Comparison of ENCODE assay signal across 1 cellular context in genomic region chr19:35727053-35727955, GRCh38.
TF ChIP-seq lines count a peak whose summit lies in the region.

No MANE protein-coding gene starts in this region.

TF ChIP-seq in HEK293, 187 proteins besides CTCF, POLR2A, EP300 and RAD21:
- TF ChIP-seq ZNF133 (tag by site-specific recombination; IDR thresholded peaks at IDR 0.05) (no peak), ZNF768 (tag by site-specific recombination; IDR thresholded peaks at IDR 0.05) (no peak), KLF8 (tag by site-specific recombination; IDR thresholded peaks at IDR 0.05) (no peak), ZNF561 (tag by site-specific recombination; IDR thresholded peaks at IDR 0.05; ENCODE audit: borderline replicate concordance) (no peak), ZBTB20 (tag by site-specific recombination; IDR thresholded peaks at IDR 0.05) (no peak), ZNF555 (tag by site-specific recombination; conservative IDR thresholded peaks at IDR 0.05) (no peak), OSR2 (tag by site-specific recombination; IDR thresholded peaks at IDR 0.05) (no peak), ZNF518A (tag by site-specific recombination; conservative IDR thresholded peaks at IDR 0.05; ENCODE audit: low read depth) (no peak), ZNF548 (tag by site-specific recombination; IDR thresholded peaks at IDR 0.05) (no peak), ZNF248 (tag by site-specific recombination; IDR thresholded peaks at IDR 0.05) (no peak), PRDM10 (tag by site-specific recombination; IDR thresholded peaks at IDR 0.05) (no peak), TSHZ1 (tag by site-specific recombination; IDR thresholded peaks at IDR 0.05; ENCODE audit: borderline replicate concordance) (no peak), ZNF155 (tag by site-specific recombination; IDR thresholded peaks at IDR 0.05) (no peak), ZNF292 (tag by site-specific recombination; IDR thresholded peaks at IDR 0.05; ENCODE audit: borderline replicate concordance, low read depth) (no peak), ZNF747 (tag by site-specific recombination; IDR thresholded peaks at IDR 0.05) (no peak), ZNF391 (tag by site-specific recombination; IDR thresholded peaks at IDR 0.05; ENCODE audit: borderline replicate concordance, low read depth) (no peak)
- TF ChIP-seq, protein P1, sequence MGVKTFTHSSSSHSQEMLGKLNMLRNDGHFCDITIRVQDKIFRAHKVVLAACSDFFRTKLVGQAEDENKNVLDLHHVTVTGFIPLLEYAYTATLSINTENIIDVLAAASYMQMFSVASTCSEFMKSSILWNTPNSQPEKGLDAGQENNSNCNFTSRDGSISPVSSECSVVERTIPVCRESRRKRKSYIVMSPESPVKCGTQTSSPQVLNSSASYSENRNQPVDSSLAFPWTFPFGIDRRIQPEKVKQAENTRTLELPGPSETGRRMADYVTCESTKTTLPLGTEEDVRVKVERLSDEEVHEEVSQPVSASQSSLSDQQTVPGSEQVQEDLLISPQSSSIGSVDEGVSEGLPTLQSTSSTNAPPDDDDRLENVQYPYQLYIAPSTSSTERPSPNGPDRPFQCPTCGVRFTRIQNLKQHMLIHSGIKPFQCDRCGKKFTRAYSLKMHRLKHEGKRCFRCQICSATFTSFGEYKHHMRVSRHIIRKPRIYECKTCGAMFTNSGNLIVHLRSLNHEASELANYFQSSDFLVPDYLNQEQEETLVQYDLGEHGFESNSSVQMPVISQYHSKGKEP (tag by site-specific recombination; IDR thresholded peaks at IDR 0.05), result no peak
- TF ChIP-seq, protein P2, sequence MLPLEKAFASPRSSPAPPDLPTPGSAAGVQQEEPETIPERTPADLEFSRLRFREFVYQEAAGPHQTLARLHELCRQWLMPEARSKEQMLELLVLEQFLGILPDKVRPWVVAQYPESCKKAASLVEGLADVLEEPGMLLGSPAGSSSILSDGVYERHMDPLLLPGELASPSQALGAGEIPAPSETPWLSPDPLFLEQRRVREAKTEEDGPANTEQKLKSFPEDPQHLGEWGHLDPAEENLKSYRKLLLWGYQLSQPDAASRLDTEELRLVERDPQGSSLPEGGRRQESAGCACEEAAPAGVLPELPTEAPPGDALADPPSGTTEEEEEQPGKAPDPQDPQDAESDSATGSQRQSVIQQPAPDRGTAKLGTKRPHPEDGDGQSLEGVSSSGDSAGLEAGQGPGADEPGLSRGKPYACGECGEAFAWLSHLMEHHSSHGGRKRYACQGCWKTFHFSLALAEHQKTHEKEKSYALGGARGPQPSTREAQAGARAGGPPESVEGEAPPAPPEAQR (tag by site-specific recombination; IDR thresholded peaks at IDR 0.05), result no peak
- TF ChIP-seq, protein P3, sequence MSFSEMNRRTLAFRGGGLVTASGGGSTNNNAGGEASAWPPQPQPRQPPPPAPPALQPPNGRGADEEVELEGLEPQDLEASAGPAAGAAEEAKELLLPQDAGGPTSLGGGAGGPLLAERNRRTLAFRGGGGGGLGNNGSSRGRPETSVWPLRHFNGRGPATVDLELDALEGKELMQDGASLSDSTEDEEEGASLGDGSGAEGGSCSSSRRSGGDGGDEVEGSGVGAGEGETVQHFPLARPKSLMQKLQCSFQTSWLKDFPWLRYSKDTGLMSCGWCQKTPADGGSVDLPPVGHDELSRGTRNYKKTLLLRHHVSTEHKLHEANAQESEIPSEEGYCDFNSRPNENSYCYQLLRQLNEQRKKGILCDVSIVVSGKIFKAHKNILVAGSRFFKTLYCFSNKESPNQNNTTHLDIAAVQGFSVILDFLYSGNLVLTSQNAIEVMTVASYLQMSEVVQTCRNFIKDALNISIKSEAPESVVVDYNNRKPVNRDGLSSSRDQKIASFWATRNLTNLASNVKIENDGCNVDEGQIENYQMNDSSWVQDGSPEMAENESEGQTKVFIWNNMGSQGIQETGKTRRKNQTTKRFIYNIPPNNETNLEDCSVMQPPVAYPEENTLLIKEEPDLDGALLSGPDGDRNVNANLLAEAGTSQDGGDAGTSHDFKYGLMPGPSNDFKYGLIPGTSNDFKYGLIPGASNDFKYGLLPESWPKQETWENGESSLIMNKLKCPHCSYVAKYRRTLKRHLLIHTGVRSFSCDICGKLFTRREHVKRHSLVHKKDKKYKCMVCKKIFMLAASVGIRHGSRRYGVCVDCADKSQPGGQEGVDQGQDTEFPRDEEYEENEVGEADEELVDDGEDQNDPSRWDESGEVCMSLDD (tag by site-specific recombination; IDR thresholded peaks at IDR 0.05), result no peak
TF ChIP-seq in HEK293: peak in this region for 0.
